ENCODE assay signal across 10 cellular contexts in the genomic region with DNA sequence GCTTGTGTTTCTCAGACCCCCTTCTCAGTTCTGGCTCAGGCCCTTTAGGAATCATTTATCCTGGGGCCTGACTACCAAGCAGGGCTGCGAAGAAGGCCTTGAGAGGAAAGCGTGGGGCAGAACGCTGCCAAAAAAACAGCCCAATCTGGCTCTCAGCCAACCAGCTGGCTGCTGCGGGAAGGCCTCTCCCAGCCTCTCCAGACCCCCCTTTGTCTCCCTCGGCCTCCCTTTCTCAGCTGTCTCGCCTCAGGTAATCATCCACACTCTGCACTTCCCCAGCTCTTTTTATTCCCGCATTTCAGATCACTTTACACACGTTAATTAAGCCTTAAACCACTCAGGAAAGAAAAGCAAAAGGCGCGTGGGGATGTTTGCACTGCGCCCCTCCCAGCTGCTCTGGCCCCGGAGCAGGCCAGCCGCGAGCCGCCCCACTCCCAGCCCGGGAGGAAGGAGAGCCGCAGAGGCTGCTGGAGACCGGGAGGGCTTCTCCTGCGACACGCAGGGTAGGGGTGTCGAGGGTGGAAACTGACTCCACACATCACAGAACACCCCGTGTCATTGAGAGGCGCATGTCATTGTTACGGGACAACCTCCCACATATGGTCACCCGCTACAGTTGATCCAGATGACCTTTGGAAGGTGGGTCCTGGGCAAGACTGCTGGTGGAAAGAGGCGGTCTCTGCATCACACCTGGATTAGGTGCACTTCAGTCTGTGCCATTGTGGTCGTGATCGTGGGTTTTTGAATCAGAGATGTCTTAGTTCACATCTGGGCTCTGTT.
DNase-seq lines count a peak whose midpoint lies in the region; ATAC-seq and TF ChIP-seq lines count a peak whose summit lies in the region.
"Had no signal": no experiment of that assay in that cellular context is flagged by ENCODE, and none has a peak within 500 bp of the region (broad histone marks: within the 10 kb centered on the region; RNA-seq: fewer than 3 reads in every experiment).

No MANE protein-coding gene starts in this region.

- no peak overlapping the region for H2AFZ ChIP-seq in neural progenitor cell (replicated peaks)

- peaks cover 16% of the 10 kb centered on the region for H3K4me1 ChIP-seq in neural progenitor cell
- H3K4me1 ChIP-seq: uterus had no signal

- H3K36me3 Mint-ChIP-seq in neural progenitor cell = no peaks in the 10 kb centered on the region

- TF ChIP-seq CTCF in cardiac fibroblast (IDR thresholded peaks at IDR 0.05; ENCODE audit: low read depth, low read length) (no peak), neural progenitor cell (IDR thresholded peaks at IDR 0.05) (no peak)

- H3K27me3 ChIP-seq in H7 (ENCODE audit: control insufficient read depth, insufficient read depth, low read length) (no peaks in the 10 kb centered on the region), neural progenitor cell (peaks cover 13% of the 10 kb centered on the region)
- H3K27me3 ChIP-seq: uterus had no signal

- no peak overlapping the region for H3K27ac Mint-ChIP-seq in neural progenitor cell

- no peaks in the 10 kb centered on the region for H3F3A ChIP-seq in neural progenitor cell (ENCODE audit: low read depth)

- peaks cover 12% of the 10 kb centered on the region for H3K4me1 Mint-ChIP-seq in neural progenitor cell

- no peak overlapping the region for H3K9ac ChIP-seq in neural progenitor cell

- no peaks in the 10 kb centered on the region for H3K9me3 ChIP-seq in neural progenitor cell (ENCODE audit: low read depth)
- H3K9me3 ChIP-seq: uterus had no signal

- H3K4me3 ChIP-seq in H7 (ENCODE audit: insufficient read depth, low read depth, low read length) (no peak overlapping the region), cardiac fibroblast (replicated peaks in 1 of 2; ENCODE audit: low read depth in 2 of 2, low read length in 2 of 2) (no peak overlapping the region), neural progenitor cell (no peak overlapping the region)
- H3K4me3 ChIP-seq: uterus had no signal

- no peaks in the 10 kb centered on the region for H3K79me2 ChIP-seq in neural progenitor cell (ENCODE audit: low read depth)

- H3K9me3 Mint-ChIP-seq in neural progenitor cell = peaks cover 3% of the 10 kb centered on the region

- H3K27me3 Mint-ChIP-seq in neural progenitor cell (ENCODE audit: insufficient read depth, low read depth) = peaks cover 13% of the 10 kb centered on the region

- H3K27ac ChIP-seq in neural progenitor cell = no peak overlapping the region
- H3K27ac ChIP-seq: HL-60, uterus had no signal

- H4K20me1 ChIP-seq in neural progenitor cell (ENCODE audit: low read depth) = no peaks in the 10 kb centered on the region

- H3K4me2 ChIP-seq in neural progenitor cell = no peak overlapping the region

- DNase-seq in H7 (peak; percentile 50), NCI-H2107 treated with DMSO at 0.1 percent for 48 hours (lab: John Stamatoyannopoulos, UW; ENCODE audit: unreplicated experiment) (peak; percentile 80), cardiac fibroblast (ENCODE audit: low read depth in 2 of 2) (peak; percentile 15 to 65), neural progenitor cell (ENCODE audit: low spot score) (peak; percentile 29), HCEC 1CT (no peak)

- no peaks in the 10 kb centered on the region for H3K36me3 ChIP-seq in H7 (replicated peaks; ENCODE audit: control insufficient read depth, insufficient read depth, low read length)
- H3K36me3 ChIP-seq in neural progenitor cell = no peaks in the 10 kb centered on the region
- H3K36me3 ChIP-seq: uterus had no signal

- ATAC-seq in GM21381 (IDR thresholded peaks at IDR 0.05; ENCODE audit: unreplicated experiment) (no peak), HG02840 (IDR thresholded peaks at IDR 0.05; ENCODE audit: low FRiP score, unreplicated experiment) (no peak)
- ATAC-seq: left lobe of liver had no signal

- no peak overlapping the region for H3K4me3 Mint-ChIP-seq in neural progenitor cell
